ENCODE assay signal across 34 cellular contexts in genomic region chr2:113854208-113854607, GRCh38.
"Had no signal": no experiment of that assay in that cellular context is flagged by ENCODE, and none has a peak within 500 bp of the region (broad histone marks: within the 10 kb centered on the region; RNA-seq: fewer than 3 reads in every experiment).

No MANE protein-coding gene starts in this region.

- H3K4me1 Mint-ChIP-seq: activated naive CD4-positive, alpha-beta T cell treated with anti-CD3 and anti-CD28 coated beads, Interleukin-2, amount 10 ng/mL, durations not matched to agents 7 days and 5 days; brain had no signal

- FAIRE-seq: endometrium, endothelial cell of umbilical vein, frontal cortex had no signal

- H3K4me3 ChIP-seq: ascending aorta, breast epithelium, cardiac muscle cell, colonic mucosa had no signal

- H3K4me1 ChIP-seq: ascending aorta, breast epithelium, colonic mucosa had no signal

- H3K36me3 ChIP-seq: ascending aorta, breast epithelium, cardiac muscle cell, colonic mucosa, WERI-Rb-1 had no signal

- H3K36me3 Mint-ChIP-seq: brain had no signal

- H3K27ac ChIP-seq: ascending aorta, breast epithelium, cardiac muscle cell, colonic mucosa, epithelial cell of prostate, WERI-Rb-1 had no signal

- H3K27me3 ChIP-seq: ascending aorta, breast epithelium, cardiac muscle cell, colonic mucosa had no signal

- DNase-seq: activated CD4-positive, alpha-beta memory T cell treated with anti-CD3 and anti-CD28 coated beads, Interleukin-2, amount 10 ng/mL, durations not matched to agents 7 days and 5 days; activated CD4-positive, alpha-beta T cell treated with anti-CD3 and anti-CD28 coated beads for 36 hours; activated CD4-positive, alpha-beta T cell treated with anti-CD3 and anti-CD28 coated beads, Interleukin-2, amount 10 ng/mL, durations not matched to agents 24 days and 14 days; activated CD4-positive, alpha-beta T cell treated with anti-CD3 and anti-CD28 coated beads, Interleukin-2, amount 50 U/mL, for 4 hours; activated CD4-positive, CD25-positive, alpha-beta regulatory T cell; activated CD4-positive, CD25-positive, alpha-beta regulatory T cell treated with anti-CD3 and anti-CD28 coated beads, Interleukin-2, amount 50 U/mL, for 72 hours; activated CD8-positive, alpha-beta memory T cell treated with anti-CD3 and anti-CD28 coated beads, Interleukin-2, amount 50 U/mL, for 48 hours; activated gamma-delta T cell; activated naive CD4-positive, alpha-beta T cell; activated naive CD4-positive, alpha-beta T cell treated with anti-CD3 and anti-CD28 coated beads, Interleukin-2, amount 10 ng/mL, durations not matched to agents 7 days and 5 days; activated naive CD8-positive, alpha-beta T cell treated with anti-CD3 and anti-CD28 coated beads, Interleukin-2, amount 10 ng/mL, durations not matched to agents 7 days and 5 days; activated T-cell treated with anti-CD3 and anti-CD28 coated beads for 4 hours; activated T-cell treated with anti-CD3 and anti-CD28 coated beads, Interleukin-2, amount 50 U/mL, for 24 hours; activated T-cell treated with anti-CD3 and anti-CD28 coated beads, Interleukin-2, amount 50 U/mL, for 72 hours; central memory CD4-positive, alpha-beta T cell; cerebellar nuclear complex; colonic mucosa; effector CD8-positive, alpha-beta T cell; foreskin fibroblast; head of caudate nucleus; T-helper 1 cell; T-helper 17 cell; T1000; WERI-Rb-1 had no signal

- ATAC-seq: activated CD4-positive, alpha-beta T cell treated with anti-CD3 and anti-CD28 coated beads for 36 hours; activated naive CD4-positive, alpha-beta T cell treated with anti-CD3 and anti-CD28 coated beads, Interleukin-2, amount 50 U/mL, for 72 hours; activated T-cell treated with anti-CD3 and anti-CD28 coated beads, Interleukin-2, amount 50 U/mL, for 72 hours; T-helper 17 cell had no signal

- H3K27me3 Mint-ChIP-seq: activated CD4-positive, alpha-beta memory T cell treated with anti-CD3 and anti-CD28 coated beads, Interleukin-2, amount 10 ng/mL, durations not matched to agents 7 days and 5 days; activated CD4-positive, alpha-beta T cell treated with anti-CD3 and anti-CD28 coated beads for 36 hours; activated CD4-positive, alpha-beta T cell treated with anti-CD3 and anti-CD28 coated beads, Interleukin-2, amount 10 ng/mL, durations not matched to agents 24 days and 14 days; activated naive CD4-positive, alpha-beta T cell treated with anti-CD3 and anti-CD28 coated beads, Interleukin-2, amount 10 ng/mL, durations not matched to agents 7 days and 5 days; activated naive CD8-positive, alpha-beta T cell treated with anti-CD3 and anti-CD28 coated beads, Interleukin-2, amount 10 ng/mL, durations not matched to agents 7 days and 5 days; activated T-cell treated with anti-CD3 and anti-CD28 coated beads, Interleukin-2, amount 50 U/mL, for 24 hours; brain; T-helper 17 cell had no signal

- H3K9me3 ChIP-seq: ascending aorta, breast epithelium, colonic mucosa had no signal

- H3K4me3 Mint-ChIP-seq: activated CD4-positive, alpha-beta memory T cell treated with anti-CD3 and anti-CD28 coated beads, Interleukin-2, amount 10 ng/mL, durations not matched to agents 7 days and 5 days; activated CD4-positive, alpha-beta T cell treated with anti-CD3 and anti-CD28 coated beads for 36 hours; activated CD4-positive, alpha-beta T cell treated with anti-CD3 and anti-CD28 coated beads, Interleukin-2, amount 10 ng/mL, durations not matched to agents 24 days and 14 days; activated naive CD4-positive, alpha-beta T cell treated with anti-CD3 and anti-CD28 coated beads, Interleukin-2, amount 10 ng/mL, durations not matched to agents 7 days and 5 days; activated naive CD8-positive, alpha-beta T cell treated with anti-CD3 and anti-CD28 coated beads, Interleukin-2, amount 10 ng/mL, durations not matched to agents 7 days and 5 days; activated T-cell treated with anti-CD3 and anti-CD28 coated beads, Interleukin-2, amount 50 U/mL, for 24 hours; activated T-cell treated with anti-CD3 and anti-CD28 coated beads, Interleukin-2, amount 50 U/mL, for 72 hours; brain; T-helper 17 cell; T-helper 2 cell treated with Interferon-gamma antibody and Interleukin-4, amounts not matched to agents 5 μg/mL and 100 μg/mL, for 36 hours had no signal

- H3K27ac Mint-ChIP-seq: activated CD4-positive, alpha-beta memory T cell treated with anti-CD3 and anti-CD28 coated beads, Interleukin-2, amount 10 ng/mL, durations not matched to agents 7 days and 5 days; activated CD4-positive, alpha-beta T cell treated with anti-CD3 and anti-CD28 coated beads for 36 hours; activated CD4-positive, alpha-beta T cell treated with anti-CD3 and anti-CD28 coated beads, Interleukin-2, amount 10 ng/mL, durations not matched to agents 24 days and 14 days; activated naive CD4-positive, alpha-beta T cell treated with anti-CD3 and anti-CD28 coated beads, Interleukin-2, amount 10 ng/mL, durations not matched to agents 7 days and 5 days; activated naive CD4-positive, alpha-beta T cell treated with anti-CD3 and anti-CD28 coated beads, Interleukin-2, amount 50 U/mL, for 72 hours; activated T-cell treated with anti-CD3 and anti-CD28 coated beads, Interleukin-2, amount 50 U/mL, for 24 hours; activated T-cell treated with anti-CD3 and anti-CD28 coated beads, Interleukin-2, amount 50 U/mL, for 72 hours; brain; T-helper 2 cell treated with Interferon-gamma antibody and Interleukin-4, amounts not matched to agents 5 μg/mL and 100 μg/mL, for 36 hours had no signal

- H3K9me3 Mint-ChIP-seq: activated CD4-positive, alpha-beta memory T cell treated with anti-CD3 and anti-CD28 coated beads, Interleukin-2, amount 10 ng/mL, durations not matched to agents 7 days and 5 days; activated CD4-positive, alpha-beta T cell treated with anti-CD3 and anti-CD28 coated beads, Interleukin-2, amount 10 ng/mL, durations not matched to agents 24 days and 14 days; activated naive CD4-positive, alpha-beta T cell treated with anti-CD3 and anti-CD28 coated beads, Interleukin-2, amount 10 ng/mL, durations not matched to agents 7 days and 5 days; activated naive CD4-positive, alpha-beta T cell treated with anti-CD3 and anti-CD28 coated beads, Interleukin-2, amount 50 U/mL, for 72 hours; activated naive CD8-positive, alpha-beta T cell treated with anti-CD3 and anti-CD28 coated beads, Interleukin-2, amount 10 ng/mL, durations not matched to agents 7 days and 5 days; activated T-cell treated with anti-CD3 and anti-CD28 coated beads, Interleukin-2, amount 50 U/mL, for 24 hours; activated T-cell treated with anti-CD3 and anti-CD28 coated beads, Interleukin-2, amount 50 U/mL, for 72 hours; brain; T-helper 2 cell treated with Interferon-gamma antibody and Interleukin-4, amounts not matched to agents 5 μg/mL and 100 μg/mL, for 36 hours had no signal
